ENCODE assay signal across 15 cellular contexts in the genomic region with DNA sequence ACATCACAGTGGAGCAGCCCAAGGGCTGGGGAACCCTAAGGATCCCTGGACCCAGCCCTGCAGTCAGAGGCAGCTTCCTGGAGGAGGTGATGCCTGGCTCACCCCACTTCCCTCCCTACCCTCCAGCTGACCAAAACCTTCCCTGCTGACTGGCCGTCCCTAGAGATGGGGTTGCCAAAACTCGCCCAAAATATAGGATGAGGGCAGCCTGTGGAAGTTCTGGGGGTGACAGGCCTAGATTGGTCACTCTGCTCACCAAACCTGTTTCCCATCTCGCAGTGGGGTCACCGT. TPM values are rescaled to one million over a fixed set of nuclear protein-coding genes. Genes with fewer than 3 reads are reported as not detected.
DNase-seq lines count a peak whose midpoint lies in the region; ATAC-seq and TF ChIP-seq lines count a peak whose summit lies in the region.
"Had no signal": no experiment of that assay in that cellular context is flagged by ENCODE, and none has a peak within 500 bp of the region (broad histone marks: within the 10 kb centered on the region; RNA-seq: fewer than 3 reads in every experiment).

No MANE protein-coding gene starts in this region.

- H3K4me3 ChIP-seq in liver (ENCODE audit: low read depth in 1 of 3, low read length in 3 of 3) (no peak overlapping the region), right lobe of liver (no peak overlapping the region), esophagus muscularis mucosa (no peak overlapping the region), gastrocnemius medialis (no peak overlapping the region)
- H3K4me3 ChIP-seq: cardiac muscle cell had no signal

- no peak overlapping the region for H3K4me3 Mint-ChIP-seq in type B pancreatic cell
- H3K4me3 Mint-ChIP-seq in activated T-cell treated with anti-CD3 and anti-CD28 coated beads, Interleukin-2, amount 50 U/mL, for 24 hours = no peak overlapping the region
- H3K4me3 Mint-ChIP-seq: activated CD4-positive, alpha-beta memory T cell treated with anti-CD3 and anti-CD28 coated beads for 36 hours; naive thymus-derived CD4-positive, alpha-beta T cell had no signal

- TF ChIP-seq POLR2A in right lobe of liver (IDR thresholded peaks at IDR 0.05) = no peak
- TF ChIP-seq POLR2A in esophagus muscularis mucosa (IDR thresholded peaks at IDR 0.05; ENCODE audit: low read depth) = no peak
- TF ChIP-seq POLR2A in gastrocnemius medialis (IDR thresholded peaks at IDR 0.05) = no peak

- peak overlapping the region; percentile 33 to 40 for H3K27ac ChIP-seq in liver (ENCODE audit: low read depth in 1 of 2, low read length in 2 of 2)
- no peak overlapping the region for H3K27ac ChIP-seq in right lobe of liver
- peak overlapping the region; percentile 79 to 85 (median 82) for H3K27ac ChIP-seq in esophagus muscularis mucosa (replicated peaks in 1 of 4)
- H3K27ac ChIP-seq in gastrocnemius medialis = peak overlapping the region; percentile 84 to 98 (median 92)
- H3K27ac ChIP-seq: cardiac muscle cell had no signal

- H3K27me3 ChIP-seq in liver (ENCODE audit: control insufficient read depth in 4 of 4, insufficient read depth in 4 of 4, low read length in 3 of 4) (no peaks in the 10 kb centered on the region), right lobe of liver (no peaks in the 10 kb centered on the region), esophagus muscularis mucosa (no peaks in the 10 kb centered on the region), gastrocnemius medialis (no peaks in the 10 kb centered on the region)
- H3K27me3 ChIP-seq: cardiac muscle cell had no signal

- H3K36me3 Mint-ChIP-seq in type B pancreatic cell = no peaks in the 10 kb centered on the region
- no peaks in the 10 kb centered on the region for H3K36me3 Mint-ChIP-seq in activated T-cell treated with anti-CD3 and anti-CD28 coated beads, Interleukin-2, amount 50 U/mL, for 24 hours (ENCODE audit: low read depth)
- H3K36me3 Mint-ChIP-seq: activated CD4-positive, alpha-beta memory T cell treated with anti-CD3 and anti-CD28 coated beads for 36 hours; naive thymus-derived CD4-positive, alpha-beta T cell had no signal

- H3K9me3 ChIP-seq in liver (ENCODE audit: control insufficient read depth in 4 of 4, low read length in 3 of 4) = no peaks in the 10 kb centered on the region
- H3K9me3 ChIP-seq in right lobe of liver = no peaks in the 10 kb centered on the region
- H3K9me3 ChIP-seq in esophagus muscularis mucosa = no peaks in the 10 kb centered on the region
- H3K9me3 ChIP-seq in gastrocnemius medialis = no peaks in the 10 kb centered on the region

- DNase-seq in right lobe of liver (no peak), esophagus muscularis mucosa (ENCODE audit: extremely low spot score) (no peak), gastrocnemius medialis (no peak), glomerular visceral epithelial cell (ENCODE audit: extremely low spot score) (no peak), type B pancreatic cell (ENCODE audit: extremely low spot score, unreplicated experiment) (no peak)
- DNase-seq in activated T-cell treated with anti-CD3 and anti-CD28 coated beads, Interleukin-2, amount 50 U/mL, for 24 hours = no peak
- DNase-seq: activated CD4-positive, alpha-beta memory T cell treated with anti-CD3 and anti-CD28 coated beads for 36 hours; activated effector memory CD4-positive, alpha-beta T cell treated with anti-CD3 and anti-CD28 coated beads, Interleukin-2, amount 50 U/mL, for 16 hours; naive thymus-derived CD4-positive, alpha-beta T cell; NCI-H1417 treated with DMSO at 0.1 percent for 48 hours; NCI-H446; T1000 had no signal

- in situ Hi-C loops in gastrocnemius medialis (cut with MboI; ENCODE audit: low sequenced_read_pairs in 4 of 4) = loop anchor here (5.0 to 10.0 kb wide), 3 partner anchors 98 to 108 kb away; no protein-coding TSS in a partner anchor

- H3K9me3 Mint-ChIP-seq in type B pancreatic cell = no peaks in the 10 kb centered on the region
- no peaks in the 10 kb centered on the region for H3K9me3 Mint-ChIP-seq in activated T-cell treated with anti-CD3 and anti-CD28 coated beads, Interleukin-2, amount 50 U/mL, for 24 hours
- H3K9me3 Mint-ChIP-seq: activated CD4-positive, alpha-beta memory T cell treated with anti-CD3 and anti-CD28 coated beads for 36 hours; naive thymus-derived CD4-positive, alpha-beta T cell had no signal

- ATAC-seq in right lobe of liver = no peak
- ATAC-seq in gastrocnemius medialis = no peak
- no peak for ATAC-seq in GM21723 (IDR thresholded peaks at IDR 0.05; ENCODE audit: unreplicated experiment)
- ATAC-seq: naive thymus-derived CD4-positive, alpha-beta T cell had no signal

- intact Hi-C loops in right lobe of liver (cut with DNase I) = loop anchor here in 1 of 2 donors (5.0 kb wide), 1 partner anchor 108 kb away; no protein-coding TSS in a partner anchor
- intact Hi-C loops in esophagus muscularis mucosa (cut with DNase I) = no loop called here
- intact Hi-C loops in gastrocnemius medialis (cut with DNase I; ENCODE audit: low total_unique reads) = no loop called here

- no peak for TF ChIP-seq RAD21 in liver (IDR thresholded peaks at IDR 0.05)

- H3K9ac ChIP-seq in liver (ENCODE audit: low read depth in 1 of 2, low read length in 2 of 2) = no peak overlapping the region

- H3K4me1 Mint-ChIP-seq in type B pancreatic cell (ENCODE audit: unreplicated experiment) = no peaks in the 10 kb centered on the region
- peaks cover 3% of the 10 kb centered on the region for H3K4me1 Mint-ChIP-seq in activated T-cell treated with anti-CD3 and anti-CD28 coated beads, Interleukin-2, amount 50 U/mL, for 24 hours (ENCODE audit: low read depth)

- H3K27ac Mint-ChIP-seq in type B pancreatic cell = no peak overlapping the region
- H3K27ac Mint-ChIP-seq in activated T-cell treated with anti-CD3 and anti-CD28 coated beads, Interleukin-2, amount 50 U/mL, for 24 hours = no peak overlapping the region
- H3K27ac Mint-ChIP-seq: activated CD4-positive, alpha-beta memory T cell treated with anti-CD3 and anti-CD28 coated beads for 36 hours had no signal

- H3K27me3 Mint-ChIP-seq in type B pancreatic cell = no peaks in the 10 kb centered on the region
- no peaks in the 10 kb centered on the region for H3K27me3 Mint-ChIP-seq in activated T-cell treated with anti-CD3 and anti-CD28 coated beads, Interleukin-2, amount 50 U/mL, for 24 hours
- H3K27me3 Mint-ChIP-seq: activated CD4-positive, alpha-beta memory T cell treated with anti-CD3 and anti-CD28 coated beads for 36 hours; naive thymus-derived CD4-positive, alpha-beta T cell had no signal

- WGBS in liver = 78% methylated on average over 4 of the region's 4 CpGs
- 67% methylated on average over 1 of the region's 4 CpGs for WGBS in right lobe of liver (ENCODE audit: insufficient coverage, low coverage, low lambda C conversion rate, missing lambda C conversion rate)
- 73% methylated on average over 4 of the region's 4 CpGs for WGBS in esophagus muscularis mucosa

- H3K4me1 ChIP-seq in liver (ENCODE audit: control insufficient read depth in 4 of 4, insufficient read depth in 4 of 4, low read length in 3 of 4) (peaks cover 0 to 41% (median 17%) of the 10 kb centered on the region in 4 donors), right lobe of liver (peaks cover 0 to 17% (median 3%) of the 10 kb centered on the region in 4 donors), esophagus muscularis mucosa (peaks cover 62 to 81% (median 78%) of the 10 kb centered on the region in 4 donors), gastrocnemius medialis (peaks cover 43 to 54% of the 10 kb centered on the region in 2 donors)

- H3K36me3 ChIP-seq in liver (ENCODE audit: control insufficient read depth in 4 of 4, insufficient read depth in 3 of 4, low read depth in 1 of 4, low read length in 3 of 4) (peaks cover 0 to 7% (median 1%) of the 10 kb centered on the region in 4 donors), right lobe of liver (peaks cover 0 to 27% (median 11%) of the 10 kb centered on the region in 4 donors), esophagus muscularis mucosa (peaks cover 0 to 38% (median 34%) of the 10 kb centered on the region in 4 donors), gastrocnemius medialis (peaks cover 0 to 8% of the 10 kb centered on the region in 2 donors)
- H3K36me3 ChIP-seq: cardiac muscle cell had no signal

- no peak for TF ChIP-seq CTCF in liver (IDR thresholded peaks at IDR 0.05; ENCODE audit: low read depth, low read length, missing input control)
- TF ChIP-seq CTCF in right lobe of liver (IDR thresholded peaks at IDR 0.05) = no peak
- TF ChIP-seq CTCF in esophagus muscularis mucosa (IDR thresholded peaks at IDR 0.05) = no peak
- no peak for TF ChIP-seq CTCF in gastrocnemius medialis (IDR thresholded peaks at IDR 0.05 in 4 of 5, conservative IDR thresholded peaks at IDR 0.05 in 1 of 5)
- no peak for TF ChIP-seq CTCF in type B pancreatic cell (conservative IDR thresholded peaks at IDR 0.05)

- no peak for TF ChIP-seq EP300 in esophagus muscularis mucosa (IDR thresholded peaks at IDR 0.05)

TF ChIP-seq in liver, 16 proteins besides CTCF, POLR2A, EP300 and RAD21 (continues in another document):
- TF ChIP-seq RXRA (IDR thresholded peaks at IDR 0.05) (no peak), HNF4A (conservative IDR thresholded peaks at IDR 0.05) (no peak)
- TF ChIP-seq, protein P1, sequence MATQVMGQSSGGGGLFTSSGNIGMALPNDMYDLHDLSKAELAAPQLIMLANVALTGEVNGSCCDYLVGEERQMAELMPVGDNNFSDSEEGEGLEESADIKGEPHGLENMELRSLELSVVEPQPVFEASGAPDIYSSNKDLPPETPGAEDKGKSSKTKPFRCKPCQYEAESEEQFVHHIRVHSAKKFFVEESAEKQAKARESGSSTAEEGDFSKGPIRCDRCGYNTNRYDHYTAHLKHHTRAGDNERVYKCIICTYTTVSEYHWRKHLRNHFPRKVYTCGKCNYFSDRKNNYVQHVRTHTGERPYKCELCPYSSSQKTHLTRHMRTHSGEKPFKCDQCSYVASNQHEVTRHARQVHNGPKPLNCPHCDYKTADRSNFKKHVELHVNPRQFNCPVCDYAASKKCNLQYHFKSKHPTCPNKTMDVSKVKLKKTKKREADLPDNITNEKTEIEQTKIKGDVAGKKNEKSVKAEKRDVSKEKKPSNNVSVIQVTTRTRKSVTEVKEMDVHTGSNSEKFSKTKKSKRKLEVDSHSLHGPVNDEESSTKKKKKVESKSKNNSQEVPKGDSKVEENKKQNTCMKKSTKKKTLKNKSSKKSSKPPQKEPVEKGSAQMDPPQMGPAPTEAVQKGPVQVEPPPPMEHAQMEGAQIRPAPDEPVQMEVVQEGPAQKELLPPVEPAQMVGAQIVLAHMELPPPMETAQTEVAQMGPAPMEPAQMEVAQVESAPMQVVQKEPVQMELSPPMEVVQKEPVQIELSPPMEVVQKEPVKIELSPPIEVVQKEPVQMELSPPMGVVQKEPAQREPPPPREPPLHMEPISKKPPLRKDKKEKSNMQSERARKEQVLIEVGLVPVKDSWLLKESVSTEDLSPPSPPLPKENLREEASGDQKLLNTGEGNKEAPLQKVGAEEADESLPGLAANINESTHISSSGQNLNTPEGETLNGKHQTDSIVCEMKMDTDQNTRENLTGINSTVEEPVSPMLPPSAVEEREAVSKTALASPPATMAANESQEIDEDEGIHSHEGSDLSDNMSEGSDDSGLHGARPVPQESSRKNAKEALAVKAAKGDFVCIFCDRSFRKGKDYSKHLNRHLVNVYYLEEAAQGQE (IDR thresholded peaks at IDR 0.05) = no peak

RNA-seq across cellular contexts. Expression of a gene that starts 35.0 kb away (rescaled TPM):
- 10 to 100 TPM; 47.5 to 78.8 TPM for total RNA-seq in liver
- polyA plus RNA-seq in liver = 10 to 100 TPM; 31.2 to 35.1 TPM
- 100 to 1,000 TPM in 3 of 6 experiments, 10 to 100 TPM in 3; 64.4 to 152 (median 95.1) TPM for total RNA-seq in right lobe of liver
- total RNA-seq in esophagus muscularis mucosa = 10 to 100 TPM; 17.0 to 50.9 (median 26.8) TPM
- total RNA-seq in gastrocnemius medialis = 10 to 100 TPM; 29.6 to 74.8 (median 57.9) TPM
- total RNA-seq in type B pancreatic cell (ENCODE audit: low replicate concordance) = 22.7 and 22.9 TPM in 2 replicates

Comparison
In these comparisons a context has a peak if more than half of its experiments do, and no peak if none do; other contexts are left out.
1. H3K27ac ChIP-seq: peak in liver (2 of 2), esophagus muscularis mucosa (4 of 4) and gastrocnemius medialis (4 of 4); none in right lobe of liver (0 of 3).